In the genomic region with DNA sequence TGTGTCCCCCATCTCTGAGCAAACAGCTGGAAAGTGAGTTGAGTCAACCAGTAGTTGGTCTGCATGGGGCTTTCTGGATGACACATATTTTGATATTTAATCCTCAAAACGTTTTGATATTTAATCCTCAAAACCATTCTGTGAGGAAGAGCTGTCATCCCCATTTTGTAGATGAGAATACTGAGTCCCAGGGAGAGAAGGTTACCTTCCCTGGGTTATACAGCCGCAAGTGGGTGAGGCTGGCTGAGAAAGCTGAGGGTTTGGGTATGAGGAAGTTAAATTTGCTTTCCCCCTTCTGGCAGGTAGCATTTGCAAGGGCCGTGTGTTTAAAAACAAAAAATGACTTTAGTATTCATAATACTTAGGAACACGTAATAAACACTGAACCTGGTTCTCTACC, we compare ENCODE assay signal across 20 cellular contexts.
DNase-seq lines count a peak whose midpoint lies in the region; ATAC-seq, FAIRE-seq and TF ChIP-seq lines count a peak whose summit lies in the region.
"Had no signal": no experiment of that assay in that cellular context is flagged by ENCODE, and none has a peak within 500 bp of the region (broad histone marks: within the 10 kb centered on the region; RNA-seq: fewer than 3 reads in every experiment).

No MANE protein-coding gene starts in this region.

- POLR2A ChIA-PET in K562 (lab: Yijun Ruan, JAX) = interaction anchor here (1.2 to 1.6 kb wide), 3 partner anchors 9 to 14 kb away, joined by 3 to 6 read pairs (median 4); no protein-coding TSS in a partner anchor

- no peak for TF ChIP-seq RAD21 in K562 (CRISPR knock-in tag; conservative IDR thresholded peaks at IDR 0.05 in 1 of 2, IDR thresholded peaks at IDR 0.05 in 1 of 2)

- WGBS in K562 (ENCODE audit: insufficient coverage, low coverage, missing lambda C conversion rate) = 68% methylated on average over 4 of the region's 4 CpGs

- intact Hi-C loops in K562 (cut with micrococcal nuclease) = no loop called here

- peaks cover under 1% of the 10 kb centered on the region for H3K36me3 Mint-ChIP-seq in activated naive CD8-positive, alpha-beta T cell treated with anti-CD3 and anti-CD28 coated beads, Interleukin-2, amount 50 U/mL, for 24 hours (ENCODE audit: low read depth)
- H3K36me3 Mint-ChIP-seq in activated naive CD8-positive, alpha-beta T cell treated with anti-CD3 and anti-CD28 coated beads for 36 hours = peaks cover 12% of the 10 kb centered on the region
- H3K36me3 Mint-ChIP-seq in stimulated activated memory B cell treated with anti-CD40 and anti-IgM and Interleukin-4, amounts not matched to agents 10 μg/mL and 1 μg/mL and 100 μg/mL, for 72 hours = peaks cover 26% of the 10 kb centered on the region
- H3K36me3 Mint-ChIP-seq: CD8-positive, alpha-beta T cell had no signal

- H3K4me3 Mint-ChIP-seq in activated naive CD8-positive, alpha-beta T cell treated with anti-CD3 and anti-CD28 coated beads, Interleukin-2, amount 50 U/mL, for 24 hours = no peak overlapping the region
- H3K4me3 Mint-ChIP-seq in activated naive CD8-positive, alpha-beta T cell treated with anti-CD3 and anti-CD28 coated beads for 36 hours = no peak overlapping the region
- no peak overlapping the region for H3K4me3 Mint-ChIP-seq in stimulated activated memory B cell treated with anti-CD40 and anti-IgM and Interleukin-4, amounts not matched to agents 10 μg/mL and 1 μg/mL and 100 μg/mL, for 72 hours
- H3K4me3 Mint-ChIP-seq: CD8-positive, alpha-beta T cell; HFFc6 had no signal

- no peak for ATAC-seq in activated naive CD8-positive, alpha-beta T cell treated with anti-CD3 and anti-CD28 coated beads, Interleukin-2, amount 50 U/mL, for 24 hours
- no peak for ATAC-seq in K562
- no peak for ATAC-seq in stimulated activated memory B cell treated with anti-CD40 and anti-IgM and Interleukin-4, amounts not matched to agents 10 μg/mL and 1 μg/mL and 100 μg/mL, for 72 hours
- ATAC-seq in GM18505 (IDR thresholded peaks at IDR 0.05; ENCODE audit: unreplicated experiment) = no peak
- ATAC-seq: CD8-positive, alpha-beta T cell had no signal

- H3K9me3 ChIP-seq in K562 (replicated peaks; ENCODE audit: control insufficient read depth, insufficient read depth, low read depth, low read length) = no peaks in the 10 kb centered on the region

- TF ChIP-seq POLR2A in K562 (conservative IDR thresholded peaks at IDR 0.05) (no peak), GM18505 (IDR thresholded peaks at IDR 0.05; ENCODE audit: borderline replicate concordance, extremely low read depth, insufficient read depth, insufficient read length) (no peak)

- H3K27ac Mint-ChIP-seq in activated naive CD8-positive, alpha-beta T cell treated with anti-CD3 and anti-CD28 coated beads, Interleukin-2, amount 50 U/mL, for 24 hours = peak overlapping the region; percentile 4
- H3K27ac Mint-ChIP-seq in activated naive CD8-positive, alpha-beta T cell treated with anti-CD3 and anti-CD28 coated beads for 36 hours = no peak overlapping the region
- H3K27ac Mint-ChIP-seq in stimulated activated memory B cell treated with anti-CD40 and anti-IgM and Interleukin-4, amounts not matched to agents 10 μg/mL and 1 μg/mL and 100 μg/mL, for 72 hours = peak overlapping the region; percentile 93
- H3K27ac Mint-ChIP-seq: CD8-positive, alpha-beta T cell; HFFc6 had no signal

- H3K36me3 ChIP-seq in K562 (ENCODE audit: control insufficient read depth, insufficient read depth, low read length) = no peaks in the 10 kb centered on the region; the same call in 2 of the 3 replicates

- H3K9ac ChIP-seq in K562 (ENCODE audit: insufficient read depth in 1 of 2, low read depth in 2 of 2, low read length in 2 of 2) = no peak overlapping the region

- no peak overlapping the region for H2AFZ ChIP-seq in K562 (ENCODE audit: low read depth, low read length)

- BruUV-seq in K562 (replicated peaks; lab: Mats Ljungman, UMichigan) = no TSS peak

- peaks cover 9% of the 10 kb centered on the region; the same call in 2 of the 3 replicates for H3K79me2 ChIP-seq in K562 (ENCODE audit: control insufficient read depth, insufficient read depth, low read length)

- FAIRE-seq in GM19239 (lab: Jason Lieb, UNC) = peak; percentile 86
- no peak for FAIRE-seq in K562 (lab: Jason Lieb, UNC)
- FAIRE-seq: D721Med, HTR-8/SVneo had no signal

- peaks cover 54% of the 10 kb centered on the region for H3K4me1 Mint-ChIP-seq in activated naive CD8-positive, alpha-beta T cell treated with anti-CD3 and anti-CD28 coated beads, Interleukin-2, amount 50 U/mL, for 24 hours
- H3K4me1 Mint-ChIP-seq in activated naive CD8-positive, alpha-beta T cell treated with anti-CD3 and anti-CD28 coated beads for 36 hours = peaks cover 37% of the 10 kb centered on the region
- peaks cover 70% of the 10 kb centered on the region for H3K4me1 Mint-ChIP-seq in stimulated activated memory B cell treated with anti-CD40 and anti-IgM and Interleukin-4, amounts not matched to agents 10 μg/mL and 1 μg/mL and 100 μg/mL, for 72 hours

- no peak for TF ChIP-seq EP300 in K562 (IDR thresholded peaks at IDR 0.05; ENCODE audit: low read length)

- H3K27ac ChIP-seq in K562 (ENCODE audit: extremely low read depth, low read depth, low read length) = no peak overlapping the region
- H3K27ac ChIP-seq: 22Rv1, C4-2B had no signal

- H3K27me3 ChIP-seq in K562 (ENCODE audit: control insufficient read depth in 2 of 2, insufficient read depth in 2 of 2, low read length in 2 of 2) = no peaks in the 10 kb centered on the region

- no peak for TF ChIP-seq CTCF in K562 (IDR thresholded peaks at IDR 0.05 in 2 of 3, conservative IDR thresholded peaks at IDR 0.05 in 1 of 3; ENCODE audit: insufficient read depth in 2 of 3, low read depth in 1 of 3, low read length in 3 of 3)

- no peak overlapping the region for H3K4me3 ChIP-seq in K562

- H3K27me3 Mint-ChIP-seq in activated naive CD8-positive, alpha-beta T cell treated with anti-CD3 and anti-CD28 coated beads, Interleukin-2, amount 50 U/mL, for 24 hours = no peaks in the 10 kb centered on the region
- H3K27me3 Mint-ChIP-seq in activated naive CD8-positive, alpha-beta T cell treated with anti-CD3 and anti-CD28 coated beads for 36 hours = no peaks in the 10 kb centered on the region
- no peaks in the 10 kb centered on the region for H3K27me3 Mint-ChIP-seq in stimulated activated memory B cell treated with anti-CD40 and anti-IgM and Interleukin-4, amounts not matched to agents 10 μg/mL and 1 μg/mL and 100 μg/mL, for 72 hours

- CTCF ChIA-PET in K562 (lab: Yijun Ruan, JAX; ENCODE audit: low intra/inter-chr PET ratio) = no interaction called here

- peaks cover 11% of the 10 kb centered on the region for H3K9me3 Mint-ChIP-seq in activated naive CD8-positive, alpha-beta T cell treated with anti-CD3 and anti-CD28 coated beads, Interleukin-2, amount 50 U/mL, for 24 hours
- peaks cover 6% of the 10 kb centered on the region for H3K9me3 Mint-ChIP-seq in activated naive CD8-positive, alpha-beta T cell treated with anti-CD3 and anti-CD28 coated beads for 36 hours
- peaks cover 3% of the 10 kb centered on the region for H3K9me3 Mint-ChIP-seq in stimulated activated memory B cell treated with anti-CD40 and anti-IgM and Interleukin-4, amounts not matched to agents 10 μg/mL and 1 μg/mL and 100 μg/mL, for 72 hours
- H3K9me3 Mint-ChIP-seq: CD8-positive, alpha-beta T cell; HFFc6 had no signal

- H4K20me1 ChIP-seq in K562 (replicated peaks; ENCODE audit: control insufficient read depth, insufficient read depth, low read length) = no peaks in the 10 kb centered on the region

- in situ Hi-C loops in K562 (cut with MboI) = no loop called here

- no peak overlapping the region for H3K4me2 ChIP-seq in K562 (ENCODE audit: insufficient read depth, low read length)

- H3K4me1 ChIP-seq in K562 (replicated peaks in 1 of 2; ENCODE audit: control insufficient read depth in 2 of 2, insufficient read depth in 2 of 2, low read length in 2 of 2) = peaks cover 0 to 2% of the 10 kb centered on the region in 2 experiments; a peak in 2 of 5 replicates

- no peak for DNase-seq in activated naive CD8-positive, alpha-beta T cell treated with anti-CD3 and anti-CD28 coated beads, Interleukin-2, amount 50 U/mL, for 24 hours
- DNase-seq in activated naive CD8-positive, alpha-beta T cell treated with anti-CD3 and anti-CD28 coated beads for 36 hours = no peak
- DNase-seq in GM19239 (ENCODE audit: insufficient read length, low spot score) (no peak), K562 (ENCODE audit: extremely low read depth in 1 of 4, low spot score in 3 of 4) (no peak), MV-4-11 (lab: John Stamatoyannopoulos, UW) (no peak), SIG-M5 (lab: John Stamatoyannopoulos, UW) (no peak)
- DNase-seq: CD8-positive, alpha-beta T cell; COR-L47; DMS153; DND-41; GDM1; HCEC 1CT; HFFc6; KBM-7 had no signal

- H3K9me1 ChIP-seq in K562 (ENCODE audit: control insufficient read depth, insufficient read depth, low read length) = no peaks in the 10 kb centered on the region

TF ChIP-seq in K562, 482 proteins besides CTCF, POLR2A, EP300 and RAD21:
- TF ChIP-seq NBN (IDR thresholded peaks at IDR 0.05; ENCODE audit: low read depth) = no peak
- TF ChIP-seq RBM25 (IDR thresholded peaks at IDR 0.05; ENCODE audit: low read depth, low read length, severe bottlenecking) = peak; percentile 84
- TF ChIP-seq ADNP (tag; IDR thresholded peaks at IDR 0.05) = peak; percentile 66; the same call in 1 of the 2 replicates
- peak; percentile 19 to 50; a peak in 2 of 4 replicates for TF ChIP-seq KDM1A (IDR thresholded peaks at IDR 0.05)
- no peak for TF ChIP-seq CEBPG (CRISPR knock-in tag; IDR thresholded peaks at IDR 0.05)
- TF ChIP-seq CEBPG (tag; conservative IDR thresholded peaks at IDR 0.05 in 1 of 2, IDR thresholded peaks at IDR 0.05 in 1 of 2) = no peak
- no peak for TF ChIP-seq ARID2 (IDR thresholded peaks at IDR 0.05)
- TF ChIP-seq BCOR (IDR thresholded peaks at IDR 0.05) = peak; percentile 65; the same call in 1 of the 2 replicates
- TF ChIP-seq MEIS2 (IDR thresholded peaks at IDR 0.05; ENCODE audit: partially characterized antibody) = no peak
- peak; percentile 43 for TF ChIP-seq CHD4 (IDR thresholded peaks at IDR 0.05; ENCODE audit: insufficient read depth, insufficient replicate concordance, low read depth, low read length, poor library complexity, severe bottlenecking)
